In the genomic region with DNA sequence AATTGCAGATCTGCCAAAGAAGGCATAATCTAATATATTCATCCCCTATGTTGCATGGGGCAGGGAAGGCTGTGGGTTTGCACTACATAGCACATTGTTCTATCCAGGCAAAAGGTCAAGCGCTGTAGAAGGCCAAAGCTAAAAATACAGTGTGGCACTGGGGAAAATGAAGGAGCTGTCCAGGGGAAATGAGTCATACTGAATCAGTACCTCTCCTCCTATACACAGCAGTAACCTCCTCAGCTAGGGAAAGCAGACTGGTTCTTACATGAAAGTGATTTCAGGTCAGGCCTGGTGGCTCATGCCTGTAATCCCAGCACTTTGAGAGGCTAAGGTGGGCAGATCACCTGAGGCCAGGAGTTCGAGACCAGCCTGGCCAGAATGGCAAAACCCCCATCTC, we compare ENCODE assay signal across 1 cellular context.
TF ChIP-seq lines count a peak whose summit lies in the region.

No MANE protein-coding gene starts in this region.

TF ChIP-seq in K562, 482 proteins besides CTCF, POLR2A, EP300 and RAD21:
- TF ChIP-seq, protein P1, sequence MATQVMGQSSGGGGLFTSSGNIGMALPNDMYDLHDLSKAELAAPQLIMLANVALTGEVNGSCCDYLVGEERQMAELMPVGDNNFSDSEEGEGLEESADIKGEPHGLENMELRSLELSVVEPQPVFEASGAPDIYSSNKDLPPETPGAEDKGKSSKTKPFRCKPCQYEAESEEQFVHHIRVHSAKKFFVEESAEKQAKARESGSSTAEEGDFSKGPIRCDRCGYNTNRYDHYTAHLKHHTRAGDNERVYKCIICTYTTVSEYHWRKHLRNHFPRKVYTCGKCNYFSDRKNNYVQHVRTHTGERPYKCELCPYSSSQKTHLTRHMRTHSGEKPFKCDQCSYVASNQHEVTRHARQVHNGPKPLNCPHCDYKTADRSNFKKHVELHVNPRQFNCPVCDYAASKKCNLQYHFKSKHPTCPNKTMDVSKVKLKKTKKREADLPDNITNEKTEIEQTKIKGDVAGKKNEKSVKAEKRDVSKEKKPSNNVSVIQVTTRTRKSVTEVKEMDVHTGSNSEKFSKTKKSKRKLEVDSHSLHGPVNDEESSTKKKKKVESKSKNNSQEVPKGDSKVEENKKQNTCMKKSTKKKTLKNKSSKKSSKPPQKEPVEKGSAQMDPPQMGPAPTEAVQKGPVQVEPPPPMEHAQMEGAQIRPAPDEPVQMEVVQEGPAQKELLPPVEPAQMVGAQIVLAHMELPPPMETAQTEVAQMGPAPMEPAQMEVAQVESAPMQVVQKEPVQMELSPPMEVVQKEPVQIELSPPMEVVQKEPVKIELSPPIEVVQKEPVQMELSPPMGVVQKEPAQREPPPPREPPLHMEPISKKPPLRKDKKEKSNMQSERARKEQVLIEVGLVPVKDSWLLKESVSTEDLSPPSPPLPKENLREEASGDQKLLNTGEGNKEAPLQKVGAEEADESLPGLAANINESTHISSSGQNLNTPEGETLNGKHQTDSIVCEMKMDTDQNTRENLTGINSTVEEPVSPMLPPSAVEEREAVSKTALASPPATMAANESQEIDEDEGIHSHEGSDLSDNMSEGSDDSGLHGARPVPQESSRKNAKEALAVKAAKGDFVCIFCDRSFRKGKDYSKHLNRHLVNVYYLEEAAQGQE (CRISPR knock-in tag; IDR thresholded peaks at IDR 0.05; ENCODE audit: low read depth): 0 out of 2 replicates have a peak, but pooled peaks have one; percentile 26
- TF ChIP-seq ZNF184 (CRISPR knock-in tag; IDR thresholded peaks at IDR 0.05) (no peak), SMARCB1 (IDR thresholded peaks at IDR 0.05; ENCODE audit: insufficient read length, low read depth) (no peak), ZNF584 (CRISPR knock-in tag; IDR thresholded peaks at IDR 0.05; ENCODE audit: low read depth) (0 out of 2 replicates have a peak, but pooled peaks have one; percentile 31), TCF3 (CRISPR knock-in tag; IDR thresholded peaks at IDR 0.05) (no peak), RBM25 (IDR thresholded peaks at IDR 0.05; ENCODE audit: low read depth, low read length, severe bottlenecking) (no peak), ZNF551 (CRISPR knock-in tag; IDR thresholded peaks at IDR 0.05) (no peak), NR2C2 (CRISPR knock-in tag; IDR thresholded peaks at IDR 0.05) (no peak), NR2C2 (tag; IDR thresholded peaks at IDR 0.05) (0 out of 2 replicates have a peak, but pooled peaks have one; percentile 24), PHF21A (IDR thresholded peaks at IDR 0.05; ENCODE audit: borderline replicate concordance, low read depth) (peak; percentile 54; the same call in 1 of the 2 replicates), FOXJ3 (CRISPR knock-in tag; IDR thresholded peaks at IDR 0.05) (no peak), CBFA2T3 (IDR thresholded peaks at IDR 0.05) (0 out of 2 replicates have a peak, but pooled peaks have one; percentile 8), SMARCA4 (IDR thresholded peaks at IDR 0.05) (peak; percentile 68), SMARCE1 (IDR thresholded peaks at IDR 0.05) (peak; percentile 68; the same call in 1 of the 2 replicates), ZNF24 (IDR thresholded peaks at IDR 0.05) (peak; percentile 56; the same call in 1 of the 2 replicates), RCOR1 (IDR thresholded peaks at IDR 0.05; ENCODE audit: borderline replicate concordance in 1 of 2, low read depth in 2 of 2, low read length in 2 of 2) (no peak; a peak in 1 of 4 replicates), KDM4B (IDR thresholded peaks at IDR 0.05; ENCODE audit: borderline replicate concordance in 2 of 2, low read depth in 1 of 2) (no peak), JUN (IDR thresholded peaks at IDR 0.05; ENCODE audit: borderline replicate concordance, low read depth, low read length) (peak; percentile 73; the same call in 1 of the 2 replicates), JUN (CRISPR knock-in tag; IDR thresholded peaks at IDR 0.05; ENCODE audit: borderline replicate concordance) (no peak), JUND (IDR thresholded peaks at IDR 0.05; ENCODE audit: borderline replicate concordance, low read depth, low read length) (peak; percentile 89), JUND (tag; IDR thresholded peaks at IDR 0.05; ENCODE audit: borderline replicate concordance, low read depth, low read length) (peak; percentile 89; the same call in 2 of the 3 replicates), MBD2 (IDR thresholded peaks at IDR 0.05; ENCODE audit: borderline replicate concordance, low read depth) (0 out of 2 replicates have a peak, but pooled peaks have one; percentile 23), HDAC1 (IDR thresholded peaks at IDR 0.05) (peak in 1 of 2 experiments; percentile 55; a peak in 1 of 4 replicates), CHD1 (IDR thresholded peaks at IDR 0.05; ENCODE audit: low read length) (no peak), TAF9B (IDR thresholded peaks at IDR 0.05; ENCODE audit: partially characterized antibody) (no peak), SREBF2 (CRISPR knock-in tag; IDR thresholded peaks at IDR 0.05) (no peak), GTF2E2 (tag; IDR thresholded peaks at IDR 0.05) (no peak), TEAD4 (IDR thresholded peaks at IDR 0.05; ENCODE audit: low read length) (no peak), TEAD4 (CRISPR knock-in tag; IDR thresholded peaks at IDR 0.05; ENCODE audit: borderline replicate concordance) (no peak), MIER1 (IDR thresholded peaks at IDR 0.05; ENCODE audit: low read depth) (peak; percentile 60), FOSL1 (tag; conservative IDR thresholded peaks at IDR 0.05) (peak; percentile 91), NR2C1 (IDR thresholded peaks at IDR 0.05) (0 out of 2 replicates have a peak, but pooled peaks have one; percentile 4), NR2C1 (tag; IDR thresholded peaks at IDR 0.05) (no peak), SMAD4 (CRISPR knock-in tag; conservative IDR thresholded peaks at IDR 0.05) (0 out of 2 replicates have a peak, but pooled peaks have one; percentile 18), NR3C1 (CRISPR knock-in tag; IDR thresholded peaks at IDR 0.05) (no peak), KDM1A (IDR thresholded peaks at IDR 0.05) (peak; percentile 54 to 55), BRF1 (IDR thresholded peaks at IDR 0.05; ENCODE audit: borderline replicate concordance, extremely low read depth, insufficient read length) (no peak), ARID1B (IDR thresholded peaks at IDR 0.05) (peak; percentile 57), DPF2 (IDR thresholded peaks at IDR 0.05) (peak; percentile 70), MEF2A (IDR thresholded peaks at IDR 0.05; ENCODE audit: control insufficient read depth, low read depth, low read length) (peak; percentile 75; the same call in 1 of the 2 replicates), EHMT2 (IDR thresholded peaks at IDR 0.05) (peak; percentile 90), HDGF (IDR thresholded peaks at IDR 0.05) (no peak), ZNF589 (CRISPR knock-in tag; IDR thresholded peaks at IDR 0.05; ENCODE audit: low read depth) (no peak), MEF2D (tag; conservative IDR thresholded peaks at IDR 0.05; ENCODE audit: low read depth) (0 out of 2 replicates have a peak, but pooled peaks have one; percentile 46), NCOR1 (IDR thresholded peaks at IDR 0.05) (peak; percentile 22; the same call in 1 of the 2 replicates), PYGO2 (tag; IDR thresholded peaks at IDR 0.05) (no peak)
- TF ChIP-seq, protein P2, sequence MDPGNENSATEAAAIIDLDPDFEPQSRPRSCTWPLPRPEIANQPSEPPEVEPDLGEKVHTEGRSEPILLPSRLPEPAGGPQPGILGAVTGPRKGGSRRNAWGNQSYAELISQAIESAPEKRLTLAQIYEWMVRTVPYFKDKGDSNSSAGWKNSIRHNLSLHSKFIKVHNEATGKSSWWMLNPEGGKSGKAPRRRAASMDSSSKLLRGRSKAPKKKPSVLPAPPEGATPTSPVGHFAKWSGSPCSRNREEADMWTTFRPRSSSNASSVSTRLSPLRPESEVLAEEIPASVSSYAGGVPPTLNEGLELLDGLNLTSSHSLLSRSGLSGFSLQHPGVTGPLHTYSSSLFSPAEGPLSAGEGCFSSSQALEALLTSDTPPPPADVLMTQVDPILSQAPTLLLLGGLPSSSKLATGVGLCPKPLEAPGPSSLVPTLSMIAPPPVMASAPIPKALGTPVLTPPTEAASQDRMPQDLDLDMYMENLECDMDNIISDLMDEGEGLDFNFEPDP (CRISPR knock-in tag; IDR thresholded peaks at IDR 0.05): no peak
- TF ChIP-seq, protein P3, sequence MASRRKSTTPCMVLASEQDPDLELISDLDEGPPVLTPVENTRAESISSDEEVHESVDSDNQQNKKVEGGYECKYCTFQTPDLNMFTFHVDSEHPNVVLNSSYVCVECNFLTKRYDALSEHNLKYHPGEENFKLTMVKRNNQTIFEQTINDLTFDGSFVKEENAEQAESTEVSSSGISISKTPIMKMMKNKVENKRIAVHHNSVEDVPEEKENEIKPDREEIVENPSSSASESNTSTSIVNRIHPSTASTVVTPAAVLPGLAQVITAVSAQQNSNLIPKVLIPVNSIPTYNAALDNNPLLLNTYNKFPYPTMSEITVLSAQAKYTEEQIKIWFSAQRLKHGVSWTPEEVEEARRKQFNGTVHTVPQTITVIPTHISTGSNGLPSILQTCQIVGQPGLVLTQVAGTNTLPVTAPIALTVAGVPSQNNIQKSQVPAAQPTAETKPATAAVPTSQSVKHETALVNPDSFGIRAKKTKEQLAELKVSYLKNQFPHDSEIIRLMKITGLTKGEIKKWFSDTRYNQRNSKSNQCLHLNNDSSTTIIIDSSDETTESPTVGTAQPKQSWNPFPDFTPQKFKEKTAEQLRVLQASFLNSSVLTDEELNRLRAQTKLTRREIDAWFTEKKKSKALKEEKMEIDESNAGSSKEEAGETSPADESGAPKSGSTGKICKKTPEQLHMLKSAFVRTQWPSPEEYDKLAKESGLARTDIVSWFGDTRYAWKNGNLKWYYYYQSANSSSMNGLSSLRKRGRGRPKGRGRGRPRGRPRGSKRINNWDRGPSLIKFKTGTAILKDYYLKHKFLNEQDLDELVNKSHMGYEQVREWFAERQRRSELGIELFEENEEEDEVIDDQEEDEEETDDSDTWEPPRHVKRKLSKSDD (conservative IDR thresholded peaks at IDR 0.05; ENCODE audit: low read length): no peak
- TF ChIP-seq, protein P4, sequence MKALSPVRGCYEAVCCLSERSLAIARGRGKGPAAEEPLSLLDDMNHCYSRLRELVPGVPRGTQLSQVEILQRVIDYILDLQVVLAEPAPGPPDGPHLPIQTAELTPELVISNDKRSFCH (CRISPR knock-in tag; IDR thresholded peaks at IDR 0.05): no peak
- TF ChIP-seq, protein P4 (tag; IDR thresholded peaks at IDR 0.05): no peak
- TF ChIP-seq, protein P5, sequence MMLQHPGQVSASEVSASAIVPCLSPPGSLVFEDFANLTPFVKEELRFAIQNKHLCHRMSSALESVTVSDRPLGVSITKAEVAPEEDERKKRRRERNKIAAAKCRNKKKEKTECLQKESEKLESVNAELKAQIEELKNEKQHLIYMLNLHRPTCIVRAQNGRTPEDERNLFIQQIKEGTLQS (IDR thresholded peaks at IDR 0.05): peak; percentile 83
- TF ChIP-seq, protein P5 (CRISPR knock-in tag; conservative IDR thresholded peaks at IDR 0.05): no peak
- TF ChIP-seq, protein P6, sequence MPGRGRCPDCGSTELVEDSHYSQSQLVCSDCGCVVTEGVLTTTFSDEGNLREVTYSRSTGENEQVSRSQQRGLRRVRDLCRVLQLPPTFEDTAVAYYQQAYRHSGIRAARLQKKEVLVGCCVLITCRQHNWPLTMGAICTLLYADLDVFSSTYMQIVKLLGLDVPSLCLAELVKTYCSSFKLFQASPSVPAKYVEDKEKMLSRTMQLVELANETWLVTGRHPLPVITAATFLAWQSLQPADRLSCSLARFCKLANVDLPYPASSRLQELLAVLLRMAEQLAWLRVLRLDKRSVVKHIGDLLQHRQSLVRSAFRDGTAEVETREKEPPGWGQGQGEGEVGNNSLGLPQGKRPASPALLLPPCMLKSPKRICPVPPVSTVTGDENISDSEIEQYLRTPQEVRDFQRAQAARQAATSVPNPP (IDR thresholded peaks at IDR 0.05; ENCODE audit: borderline replicate concordance, insufficient read depth, insufficient read length): no peak
- TF ChIP-seq, protein P7, sequence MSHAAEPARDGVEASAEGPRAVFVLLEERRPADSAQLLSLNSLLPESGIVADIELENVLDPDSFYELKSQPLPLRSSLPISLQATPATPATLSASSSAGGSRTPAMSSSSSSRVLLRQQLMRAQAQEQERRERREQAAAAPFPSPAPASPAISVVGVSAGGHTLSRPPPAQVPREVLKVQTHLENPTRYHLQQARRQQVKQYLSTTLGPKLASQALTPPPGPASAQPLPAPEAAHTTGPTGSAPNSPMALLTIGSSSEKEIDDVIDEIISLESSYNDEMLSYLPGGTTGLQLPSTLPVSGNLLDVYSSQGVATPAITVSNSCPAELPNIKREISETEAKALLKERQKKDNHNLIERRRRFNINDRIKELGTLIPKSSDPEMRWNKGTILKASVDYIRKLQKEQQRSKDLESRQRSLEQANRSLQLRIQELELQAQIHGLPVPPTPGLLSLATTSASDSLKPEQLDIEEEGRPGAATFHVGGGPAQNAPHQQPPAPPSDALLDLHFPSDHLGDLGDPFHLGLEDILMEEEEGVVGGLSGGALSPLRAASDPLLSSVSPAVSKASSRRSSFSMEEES (CRISPR knock-in tag; IDR thresholded peaks at IDR 0.05): no peak
- TF ChIP-seq, protein P8, sequence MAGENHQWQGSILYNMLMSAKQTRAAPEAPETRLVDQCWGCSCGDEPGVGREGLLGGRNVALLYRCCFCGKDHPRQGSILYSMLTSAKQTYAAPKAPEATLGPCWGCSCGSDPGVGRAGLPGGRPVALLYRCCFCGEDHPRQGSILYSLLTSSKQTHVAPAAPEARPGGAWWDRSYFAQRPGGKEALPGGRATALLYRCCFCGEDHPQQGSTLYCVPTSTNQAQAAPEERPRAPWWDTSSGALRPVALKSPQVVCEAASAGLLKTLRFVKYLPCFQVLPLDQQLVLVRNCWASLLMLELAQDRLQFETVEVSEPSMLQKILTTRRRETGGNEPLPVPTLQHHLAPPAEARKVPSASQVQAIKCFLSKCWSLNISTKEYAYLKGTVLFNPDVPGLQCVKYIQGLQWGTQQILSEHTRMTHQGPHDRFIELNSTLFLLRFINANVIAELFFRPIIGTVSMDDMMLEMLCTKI (IDR thresholded peaks at IDR 0.05; ENCODE audit: partially characterized antibody): no peak
- TF ChIP-seq, protein P9, sequence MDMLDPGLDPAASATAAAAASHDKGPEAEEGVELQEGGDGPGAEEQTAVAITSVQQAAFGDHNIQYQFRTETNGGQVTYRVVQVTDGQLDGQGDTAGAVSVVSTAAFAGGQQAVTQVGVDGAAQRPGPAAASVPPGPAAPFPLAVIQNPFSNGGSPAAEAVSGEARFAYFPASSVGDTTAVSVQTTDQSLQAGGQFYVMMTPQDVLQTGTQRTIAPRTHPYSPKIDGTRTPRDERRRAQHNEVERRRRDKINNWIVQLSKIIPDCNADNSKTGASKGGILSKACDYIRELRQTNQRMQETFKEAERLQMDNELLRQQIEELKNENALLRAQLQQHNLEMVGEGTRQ (CRISPR knock-in tag; IDR thresholded peaks at IDR 0.05): no peak
